Comparison of ENCODE assay signal across 8 cellular contexts in genomic region chr3:50194128-50194902, GRCh38. TPM values are rescaled to one million over a fixed set of nuclear protein-coding genes. Genes with fewer than 3 reads are reported as not detected.
DNase-seq lines count a peak whose midpoint lies in the region; ATAC-seq, FAIRE-seq and TF ChIP-seq lines count a peak whose summit lies in the region.

No MANE protein-coding gene starts in this region.

- H3K4me3 ChIP-seq in AG10803 (ENCODE audit: low read length): peak overlapping the region; percentile 17; the same call in 1 of the 2 replicates

- no peak for ATAC-seq in GM19463 (IDR thresholded peaks at IDR 0.05; ENCODE audit: unreplicated experiment)

- intact Hi-C loops in head of caudate nucleus (cut with DNase I): loop anchor here (5.0 kb wide), 1 partner anchor 83 kb away; the partner anchor contains the start of gene LSMEM2

- DNase-seq in AG10803 (ENCODE audit: low read depth) (peak; percentile 54), H54 (ENCODE audit: insufficient read length, low spot score) (peak; percentile 64), SK-N-DZ (ENCODE audit: low spot score) (peak; percentile 51), head of caudate nucleus (peak; percentile 51 to 91 (median 80)), putamen (ENCODE audit: low spot score) (peak; percentile 48), urothelium cell line (ENCODE audit: low spot score) (peak; percentile 65)
- peak; percentile 84 for DNase-seq in activated naive CD4-positive, alpha-beta T cell treated with Interleukin-2 at 50 U/mL for 16 hours

- FAIRE-seq in H54 (lab: Jason Lieb, UNC) (no peak), urothelium cell line (lab: Jason Lieb, UNC) (no peak)

- peak; percentile 68 for TF ChIP-seq CTCF in AG10803 (conservative IDR thresholded peaks at IDR 0.05; ENCODE audit: low read length)

- no peak for TF ChIP-seq POLR2A in H54 (IDR thresholded peaks at IDR 0.05; ENCODE audit: low read depth, low read length)

RNA-seq across cellular contexts. Expression of gene GNAT1, which starts 2.9 kb away (rescaled TPM):
- polyA plus RNA-seq in SK-N-DZ (2014; cell fraction: cytosol; rRNA removed): 0.20 TPM in 1 of 2 replicates, not detected in the other
- not detected in 2 replicates for polyA plus RNA-seq in SK-N-DZ (2014; cell fraction: nucleus; rRNA removed)

RNA-seq across cellular contexts. Expression of gene SLC38A3, which starts 10.8 kb away (rescaled TPM):
- polyA plus RNA-seq in SK-N-DZ (2014; cell fraction: cytosol; rRNA removed): 0.03 and 0.39 TPM in 2 replicates
- polyA plus RNA-seq in SK-N-DZ (2014; cell fraction: nucleus; rRNA removed): 0.22 and 1.5 TPM in 2 replicates

RNA-seq across cellular contexts. Expression of gene SEMA3F, which starts 39.2 kb away (rescaled TPM):
- polyA plus RNA-seq in SK-N-DZ (2014; cell fraction: cytosol; rRNA removed): 9.8 and 12.1 TPM in 2 replicates
- polyA plus RNA-seq in SK-N-DZ (2014; cell fraction: nucleus; rRNA removed): 17.6 and 21.8 TPM in 2 replicates

RNA-seq across cellular contexts. Expression of gene GNAI2, which starts 41.7 kb away (rescaled TPM):
- 52.3 and 58.3 TPM in 2 replicates for polyA plus RNA-seq in SK-N-DZ (2014; cell fraction: cytosol; rRNA removed)
- 39.3 and 43.2 TPM in 2 replicates for polyA plus RNA-seq in SK-N-DZ (2014; cell fraction: nucleus; rRNA removed)
